8 cellular contexts compared by ENCODE assay signal in genomic region chr16:67028555-67029248, GRCh38. TPM values are rescaled to one million over a fixed set of nuclear protein-coding genes. Genes with fewer than 3 reads are reported as not detected.
DNase-seq lines count a peak whose midpoint lies in the region; ATAC-seq and TF ChIP-seq lines count a peak whose summit lies in the region.

TSS of gene CBFB (plus strand) at chr16:67029149. CDS start at chr16:67029408, 259 bp downstream.

- peak within 1 kb of the TSS; percentile 80 for H3K4me3 Mint-ChIP-seq in Caco-2 (ENCODE audit: unreplicated experiment)
- H3K4me3 Mint-ChIP-seq in endothelial cell (ENCODE audit: unreplicated experiment): peak within 1 kb of the TSS; percentile 95

- CTCF ChIA-PET in Caco-2 (lab: Charles Lee): interaction anchor here (0.9 to 3.5 kb wide), 2 partner anchors 10 to 127 kb away, joined by 4 to 19 read pairs; no protein-coding TSS in a partner anchor

- TSS peak; percentile 98 for BruUV-seq in Caco-2 (replicated peaks; lab: Mats Ljungman, UMichigan)

- H3K4me3 ChIP-seq in Caco-2 (ENCODE audit: low read depth, low read length): peak within 1 kb of the TSS; percentile 91
- H3K4me3 ChIP-seq in OCI-LY1 (ENCODE audit: low read depth, low read length, poor library complexity, severe bottlenecking): peak within 1 kb of the TSS; percentile 100

- no peaks in the 10 kb centered on the region for H3K9me2 ChIP-seq in OCI-LY1 (ENCODE audit: low read depth, low read length)

- peaks cover 12% of the 10 kb centered on the region; the same call in 1 of the 2 replicates for H3K79me2 ChIP-seq in OCI-LY1 (ENCODE audit: insufficient read depth, low read length)

- ATAC-seq in GM21360 (IDR thresholded peaks at IDR 0.05; ENCODE audit: unreplicated experiment): peak; percentile 69

- H4K20me1 ChIP-seq in OCI-LY1 (ENCODE audit: insufficient read depth, low read length): no peaks in the 10 kb centered on the region

- H3F3A ChIP-seq in OCI-LY1 (ENCODE audit: insufficient read depth, low read length): no peaks in the 10 kb centered on the region

- POLR2A ChIA-PET in Caco-2 (lab: Charles Lee): interaction anchor here (0.6 to 3.0 kb wide), 3 partner anchors 11 to 452 kb away, joined by 5 to 30 read pairs (median 11); no protein-coding TSS in a partner anchor

- DNase-seq in Caco-2 (peak; percentile 96 to 98), HUDEP-2 (lab: John Stamatoyannopoulos, UW; ENCODE audit: unreplicated experiment in 76 of 76) (peak in 74 of 76 experiments; percentile 24 to 90 (median 78)), endothelial cell (ENCODE audit: low spot score) (peak; percentile 91), midbrain (lab: John Stamatoyannopoulos, UW) (peak; percentile 90)
- peak; percentile 93 for DNase-seq in activated CD8-positive, alpha-beta memory T cell treated with anti-CD3 and anti-CD28 coated beads, Interleukin-2, amount 50 U/mL, for 4 hours
- peak; percentile 89 to 91 for DNase-seq in stimulated activated CD8-positive, alpha-beta memory T cell treated with anti-CD3 and anti-CD28 coated beads, Interleukin-15, amount 100 ng/mL, for 48 hours (ENCODE audit: low read depth in 2 of 2)

- TF ChIP-seq CTCF in Caco-2 (IDR thresholded peaks at IDR 0.05; ENCODE audit: insufficient read depth in 1 of 2, low read depth in 1 of 2, low read length in 1 of 2, severe bottlenecking in 1 of 2, unreplicated experiment in 1 of 2) (peak; percentile 30 to 49), OCI-LY1 (IDR thresholded peaks at IDR 0.05; ENCODE audit: low read length) (peak; percentile 15; the same call in 1 of the 2 replicates), endothelial cell (IDR thresholded peaks at IDR 0.05; ENCODE audit: unreplicated experiment) (no peak)

- H3K27me3 Mint-ChIP-seq in Caco-2 (ENCODE audit: insufficient read depth, unreplicated experiment) (no peaks in the 10 kb centered on the region), endothelial cell (ENCODE audit: unreplicated experiment) (no peaks in the 10 kb centered on the region)

- peaks cover 24% of the 10 kb centered on the region for H3K4me1 ChIP-seq in Caco-2
- peaks cover 35% of the 10 kb centered on the region for H3K4me1 ChIP-seq in OCI-LY1 (ENCODE audit: insufficient read depth, low read length, severe bottlenecking)

- peak within 1 kb of the TSS; percentile 95 for H3K4me2 ChIP-seq in OCI-LY1 (ENCODE audit: low read length)

- H3K4me1 Mint-ChIP-seq in Caco-2 (ENCODE audit: low read depth, unreplicated experiment): peaks cover 26% of the 10 kb centered on the region
- H3K4me1 Mint-ChIP-seq in endothelial cell (ENCODE audit: unreplicated experiment): peaks cover 18% of the 10 kb centered on the region

- H3K27ac Mint-ChIP-seq in Caco-2 (ENCODE audit: unreplicated experiment) (peak within 1 kb of the TSS; percentile 90), endothelial cell (ENCODE audit: unreplicated experiment) (peak within 1 kb of the TSS; percentile 61)

- intact Hi-C loops in Caco-2 (cut with micrococcal nuclease; ENCODE audit: unreplicated experiment): loop anchor here (1.0 kb wide), 1 partner anchor 10 kb away; no protein-coding TSS in a partner anchor

- peak within 1 kb of the TSS; percentile 99 for H3K9ac ChIP-seq in OCI-LY1 (ENCODE audit: low read length)

- no peaks in the 10 kb centered on the region for H3K36me3 ChIP-seq in Caco-2 (ENCODE audit: control insufficient read depth, insufficient read depth, low read length)
- peaks cover 21% of the 10 kb centered on the region for H3K36me3 ChIP-seq in OCI-LY1 (ENCODE audit: insufficient read depth, low read length)

- no peaks in the 10 kb centered on the region for H3K27me3 ChIP-seq in Caco-2 (replicated peaks; ENCODE audit: control insufficient read depth, insufficient read depth, low read length)
- H3K27me3 ChIP-seq in OCI-LY1 (ENCODE audit: insufficient read depth, low read length): no peaks in the 10 kb centered on the region

- H3K36me3 Mint-ChIP-seq in Caco-2 (ENCODE audit: insufficient read depth, unreplicated experiment) (peaks cover 21% of the 10 kb centered on the region), endothelial cell (ENCODE audit: low read depth, unreplicated experiment) (no peaks in the 10 kb centered on the region)

- H3K9me3 Mint-ChIP-seq in Caco-2 (ENCODE audit: unreplicated experiment) (no peaks in the 10 kb centered on the region), endothelial cell (ENCODE audit: unreplicated experiment) (no peaks in the 10 kb centered on the region)

- H3K9me3 ChIP-seq in Caco-2 (no peaks in the 10 kb centered on the region), OCI-LY1 (ENCODE audit: low read length) (no peaks in the 10 kb centered on the region)

- peak within 1 kb of the TSS; percentile 63 for H3K27ac ChIP-seq in OCI-LY1 (ENCODE audit: low read depth, low read length, poor library complexity, severe bottlenecking)

- H2AFZ ChIP-seq in OCI-LY1 (ENCODE audit: low read length): peak within 1 kb of the TSS; percentile 71

RNA-seq across cellular contexts. Expression of gene CBFB, which starts in this region (rescaled TPM):
- total RNA-seq in Caco-2 (2022) (102 and 108 TPM in 2 replicates), endothelial cell (ENCODE audit: unreplicated experiment) (65.8 TPM)

Comparison
In these comparisons a context has a peak if more than half of its experiments do, and no peak if none do; other contexts are left out.
1. Peak in every context shown above with its lines: DNase-seq, ATAC-seq, H3K4me3 ChIP-seq and H3K27ac ChIP-seq.